8 cellular contexts compared by ENCODE assay signal in the genomic region with DNA sequence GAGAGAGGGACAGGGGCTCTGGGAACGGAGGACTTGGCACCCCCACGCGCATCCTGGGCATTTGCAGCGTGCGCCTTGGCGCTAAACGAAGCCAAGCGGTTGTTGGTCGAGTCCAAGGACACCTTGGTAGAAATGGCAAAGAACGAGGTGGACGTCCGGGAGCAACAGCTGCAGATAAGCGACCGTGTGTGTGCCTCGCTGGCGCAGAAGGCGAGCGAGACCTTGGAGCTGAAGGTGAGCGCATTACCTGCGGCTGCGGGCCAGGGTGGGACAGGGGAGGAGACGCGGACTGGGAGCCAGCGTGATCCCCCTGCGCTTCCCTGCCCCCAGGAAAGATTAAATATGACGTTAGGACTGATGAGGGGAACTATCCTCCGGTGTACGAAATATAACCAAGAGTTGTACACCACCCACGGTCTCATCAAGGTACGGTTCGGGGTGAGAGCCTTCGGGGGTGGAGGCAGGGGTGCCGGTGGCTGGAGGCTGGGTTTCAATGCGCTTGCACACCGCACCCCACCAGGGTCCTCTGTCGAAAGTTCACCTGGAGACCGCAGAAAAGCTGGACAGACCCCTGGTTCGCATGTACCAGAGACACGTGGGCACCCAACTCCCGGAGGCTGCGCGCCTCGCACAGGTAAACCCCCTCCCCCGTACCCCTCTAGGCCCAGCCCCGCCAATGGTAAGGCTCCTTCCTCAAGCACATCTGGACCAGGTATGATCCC. TPM values are rescaled to one million over a fixed set of nuclear protein-coding genes. Genes with fewer than 3 reads are reported as not detected.
"Had no signal": no experiment of that assay in that cellular context is flagged by ENCODE, and none has a peak within 500 bp of the region (broad histone marks: within the 10 kb centered on the region; RNA-seq: fewer than 3 reads in every experiment).

No MANE protein-coding gene starts in this region.

- H3K4me3 ChIP-seq: GM23338, HAP-1, K562 had no signal

- H3K36me3 ChIP-seq: HAP-1 had no signal

- H3K9me3 ChIP-seq: HAP-1 had no signal

- H2AFZ ChIP-seq: GM23338 had no signal

- ATAC-seq: GM23338, HCT116, K562 had no signal

- DNase-seq: HFFc6, IMR-90 had no signal

- H3K4me2 ChIP-seq: GM23338 had no signal

- H3K4me3 Mint-ChIP-seq: GM23338, HFFc6 had no signal

- H3K27ac Mint-ChIP-seq: GM23338, HFFc6 had no signal

- H3K4me1 ChIP-seq: HAP-1 had no signal

- H3K4me1 Mint-ChIP-seq: GM23338 had no signal

RNA-seq across cellular contexts. Expression of a gene that starts 27.8 kb away (rescaled TPM):
- total RNA-seq: GM23338, H1, HFFc6, HT-29, IMR-90, K562 had no signal
- polyA plus RNA-seq: GM23338, H1, IMR-90, K562 had no signal

RNA-seq across cellular contexts. Expression of a gene that starts 41.8 kb away (rescaled TPM):
- total RNA-seq: HFFc6, HT-29, IMR-90, K562 had no signal
- polyA plus RNA-seq: IMR-90, K562 had no signal
